1 cellular context compared by ENCODE assay signal in genomic region chrX:47217852-47218279, GRCh38.
TF ChIP-seq lines count a peak whose summit lies in the region.

No MANE protein-coding gene starts in this region.

TF ChIP-seq in HEK293, 187 proteins besides CTCF, POLR2A, EP300 and RAD21 (continued from another document):
- TF ChIP-seq ZNF518A (tag by site-specific recombination; conservative IDR thresholded peaks at IDR 0.05; ENCODE audit: low read depth) (no peak), ZBTB10 (tag by site-specific recombination; IDR thresholded peaks at IDR 0.05) (no peak), ZNF404 (tag by site-specific recombination; IDR thresholded peaks at IDR 0.05) (no peak), KLF9 (tag by site-specific recombination; IDR thresholded peaks at IDR 0.05; ENCODE audit: low read depth) (peak; percentile 75; the same call in 1 of the 2 replicates), EGR2 (tag by site-specific recombination; IDR thresholded peaks at IDR 0.05; ENCODE audit: low read depth) (peak; percentile 66), SP3 (tag by site-specific recombination; IDR thresholded peaks at IDR 0.05) (peak; percentile 93)
